19 cellular contexts compared by ENCODE assay signal in genomic region chr1:6507461-6507911, GRCh38. TPM values are rescaled to one million over a fixed set of nuclear protein-coding genes. Genes with fewer than 3 reads are reported as not detected.
"Had no signal": no experiment of that assay in that cellular context is flagged by ENCODE, and none has a peak within 500 bp of the region (broad histone marks: within the 10 kb centered on the region; RNA-seq: fewer than 3 reads in every experiment).

No MANE protein-coding gene starts in this region.

- H3K27ac Mint-ChIP-seq: activated B cell treated with CpG ODN at 0.5 μM for 24 hours; activated CD4-positive, alpha-beta T cell treated with anti-CD3 and anti-CD28 coated beads, Interleukin-2, amount 10 ng/mL, durations not matched to agents 7 days and 5 days; activated naive CD4-positive, alpha-beta T cell treated with anti-CD3 and anti-CD28 coated beads for 36 hours; activated T-helper 17 cell treated with anti-CD3 and anti-CD28 coated beads, Interleukin-2, amount 50 U/mL, for 72 hours had no signal

- H3K36me3 ChIP-seq: lower lobe of right lung, right atrium auricular region, stomach, thyroid gland had no signal

- H3K27me3 Mint-ChIP-seq: activated CD4-positive, alpha-beta T cell treated with anti-CD3 and anti-CD28 coated beads, Interleukin-2, amount 10 ng/mL, durations not matched to agents 7 days and 5 days had no signal

- H3K27ac ChIP-seq: hepatocyte, lower lobe of right lung, right atrium auricular region, stomach, thyroid gland had no signal

- H3K4me2 ChIP-seq: hepatocyte had no signal

- H3K4me3 ChIP-seq: hepatocyte, lower lobe of right lung, right atrium auricular region, skin epidermis, stomach, thyroid gland had no signal

- DNase-seq: activated B cell treated with CpG ODN at 0.5 μM for 24 hours; activated CD4-positive, alpha-beta T cell treated with anti-CD3 and anti-CD28 coated beads, Interleukin-2, amount 10 ng/mL, durations not matched to agents 7 days and 5 days; activated CD8-positive, alpha-beta memory T cell treated with anti-CD3 and anti-CD28 coated beads for 24 hours; activated naive CD4-positive, alpha-beta T cell treated with anti-CD3 and anti-CD28 coated beads for 36 hours; activated T-cell treated with anti-CD3 and anti-CD28 coated beads for 4 hours; left cardiac atrium; lower lobe of right lung; naive thymus-derived CD8-positive, alpha-beta T cell; stimulated activated CD4-positive, alpha-beta T cell treated with anti-CD3 and anti-CD28 coated beads, Interleukin-4, amount 100 ng/mL, for 4 hours; stomach; T-helper 17 cell; thyroid gland had no signal

- H3K4me1 Mint-ChIP-seq: activated CD4-positive, alpha-beta T cell treated with anti-CD3 and anti-CD28 coated beads, Interleukin-2, amount 10 ng/mL, durations not matched to agents 7 days and 5 days; activated T-helper 17 cell treated with anti-CD3 and anti-CD28 coated beads, Interleukin-2, amount 50 U/mL, for 72 hours; central memory CD8-positive, alpha-beta T cell; naive thymus-derived CD8-positive, alpha-beta T cell had no signal

- H3K9me3 ChIP-seq: lower lobe of right lung, right atrium auricular region, stomach, thyroid gland had no signal

- H3K9me3 Mint-ChIP-seq: activated B cell treated with CpG ODN at 0.5 μM for 24 hours; activated CD4-positive, alpha-beta T cell treated with anti-CD3 and anti-CD28 coated beads, Interleukin-2, amount 10 ng/mL, durations not matched to agents 7 days and 5 days; activated naive CD4-positive, alpha-beta T cell treated with anti-CD3 and anti-CD28 coated beads for 36 hours; activated T-helper 17 cell treated with anti-CD3 and anti-CD28 coated beads, Interleukin-2, amount 50 U/mL, for 72 hours; central memory CD8-positive, alpha-beta T cell; naive thymus-derived CD8-positive, alpha-beta T cell had no signal

- H3K36me3 Mint-ChIP-seq: naive thymus-derived CD8-positive, alpha-beta T cell had no signal

- H3K27me3 ChIP-seq: hepatocyte, right atrium auricular region, thyroid gland had no signal

- H3K4me3 Mint-ChIP-seq: activated B cell treated with CpG ODN at 0.5 μM for 24 hours; activated CD4-positive, alpha-beta T cell treated with anti-CD3 and anti-CD28 coated beads, Interleukin-2, amount 10 ng/mL, durations not matched to agents 7 days and 5 days; activated naive CD4-positive, alpha-beta T cell treated with anti-CD3 and anti-CD28 coated beads for 36 hours; activated T-helper 17 cell treated with anti-CD3 and anti-CD28 coated beads, Interleukin-2, amount 50 U/mL, for 72 hours; central memory CD8-positive, alpha-beta T cell; naive thymus-derived CD8-positive, alpha-beta T cell; T-helper 17 cell had no signal

RNA-seq across cellular contexts. Expression of gene TAS1R1, which starts 47.6 kb away (rescaled TPM):
- total RNA-seq: activated B cell treated with CpG ODN at 0.5 μM for 24 hours; activated CD4-positive, alpha-beta T cell treated with anti-CD3 and anti-CD28 coated beads, Interleukin-2, amount 10 ng/mL, durations not matched to agents 7 days and 5 days; activated naive CD4-positive, alpha-beta T cell treated with anti-CD3 and anti-CD28 coated beads for 36 hours; activated T-helper 17 cell treated with anti-CD3 and anti-CD28 coated beads, Interleukin-2, amount 50 U/mL, for 72 hours; endothelial cell of umbilical vein; hepatocyte; left cardiac atrium; naive thymus-derived CD8-positive, alpha-beta T cell; posterior vena cava; right atrium auricular region; stomach; T-helper 17 cell; thyroid gland had no signal
